ENCODE assay signal across 9 cellular contexts in the genomic region with DNA sequence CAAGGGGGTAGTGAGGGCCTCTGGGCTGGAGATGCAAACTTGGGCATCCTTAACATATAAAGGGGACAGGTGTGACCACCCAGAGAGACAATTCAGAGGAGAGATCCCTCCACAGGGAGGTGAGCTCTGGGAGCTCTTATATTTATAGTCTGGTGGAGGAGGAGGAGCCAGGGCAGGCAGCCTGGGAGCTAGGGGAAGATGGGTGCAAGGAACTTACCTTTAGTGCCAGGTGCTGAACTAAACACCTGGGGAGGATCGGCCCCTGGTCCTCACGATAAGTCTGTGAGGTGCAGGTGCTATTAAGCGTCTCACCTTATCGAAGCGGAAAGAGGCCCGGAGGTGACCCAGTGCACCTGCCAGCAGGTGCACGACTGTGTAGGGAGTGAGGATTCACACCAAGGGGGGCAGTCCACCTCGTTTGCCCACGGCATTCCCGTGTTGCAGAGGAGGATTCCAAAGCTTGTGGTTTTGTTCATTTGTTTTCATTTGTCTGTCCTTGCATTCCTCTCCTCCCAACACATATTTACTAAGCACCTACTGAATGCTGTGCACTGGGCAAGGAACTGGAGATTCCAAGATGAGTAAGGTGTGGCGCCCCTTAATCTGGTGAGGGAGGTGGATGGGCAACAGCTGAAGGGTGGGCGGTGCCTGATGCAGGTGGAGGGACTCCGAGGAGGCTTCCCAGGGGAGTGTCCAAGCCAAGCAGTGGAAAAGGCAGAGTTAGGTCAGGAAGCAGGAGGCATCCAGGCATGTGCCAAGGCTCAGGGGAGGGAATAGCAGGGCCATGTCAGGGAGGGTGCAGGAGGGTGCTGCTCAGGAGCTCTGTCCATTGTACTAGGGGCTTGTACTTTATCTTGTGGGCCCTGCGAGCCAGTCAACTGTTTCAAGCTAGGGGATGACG. TPM values are rescaled to one million over a fixed set of nuclear protein-coding genes. Genes with fewer than 3 reads are reported as not detected.
A peak's percentile ranks its signal among the peaks of the same experiment; 100 is the strongest.
DNase-seq lines count a peak whose midpoint lies in the region; FAIRE-seq and TF ChIP-seq lines count a peak whose summit lies in the region.
"Had no signal": no experiment of that assay in that cellular context is flagged by ENCODE, and none has a peak within 500 bp of the region (broad histone marks: within the 10 kb centered on the region; RNA-seq: fewer than 3 reads in every experiment).

No MANE protein-coding gene starts in this region.

- H3K36me3 ChIP-seq in HUES6 (ENCODE audit: control insufficient read depth, insufficient read depth, low read length), result no peaks in the 10 kb centered on the region
- no peaks in the 10 kb centered on the region for H3K36me3 ChIP-seq in iPS-18a (ENCODE audit: control insufficient read depth, low read depth, low read length)
- no peaks in the 10 kb centered on the region for H3K36me3 ChIP-seq in suprapubic skin

- no peak for TF ChIP-seq CTCF in suprapubic skin (IDR thresholded peaks at IDR 0.05)

- TF ChIP-seq EP300 in suprapubic skin (IDR thresholded peaks at IDR 0.05), result no peak

- FAIRE-seq in RCC 7860 (lab: Jason Lieb, UNC), result no peak

- TF ChIP-seq POLR2A in suprapubic skin (IDR thresholded peaks at IDR 0.05), result no peak

- WGBS in suprapubic skin, result 54% methylated on average over 15 of the region's 15 CpGs

- 0 out of 2 replicates have a peak overlapping the region, but pooled peaks have one; percentile 12 for H3K27ac ChIP-seq in HUES6 (ENCODE audit: low read depth, low read length)
- H3K27ac ChIP-seq in iPS-18a (ENCODE audit: low read length), result no peak overlapping the region
- peak overlapping the region; percentile 46 for H3K27ac ChIP-seq in suprapubic skin

- peaks cover 58% of the 10 kb centered on the region for H3K4me1 ChIP-seq in HUES6 (ENCODE audit: control insufficient read depth, insufficient read depth, low read length)
- peaks cover 52% of the 10 kb centered on the region for H3K4me1 ChIP-seq in iPS-18a (ENCODE audit: control insufficient read depth, low read depth, low read length)
- H3K4me1 ChIP-seq in suprapubic skin, result peaks cover 54% of the 10 kb centered on the region

- no peak overlapping the region for H3K9ac ChIP-seq in HUES6 (ENCODE audit: low read length)
- no peak overlapping the region for H3K9ac ChIP-seq in iPS-18a (ENCODE audit: low read length)

- DNase-seq in RCC 7860 (ENCODE audit: low spot score), result peak; percentile 38
- no peak for DNase-seq in suprapubic skin (ENCODE audit: low spot score in 2 of 2)
- no peak for DNase-seq in NCI-H2081 (lab: John Stamatoyannopoulos, UW)
- DNase-seq in NCI-H1694 (lab: John Stamatoyannopoulos, UW), result no peak
- no peak for DNase-seq in NOMO-1 treated with dmso at 0.1 percent for 144 hours (lab: John Stamatoyannopoulos, UW; ENCODE audit: unreplicated experiment)
- DNase-seq: activated CD8-positive, alpha-beta T cell treated with anti-CD3 and anti-CD28 coated beads, Interleukin-2, amount 10 ng/mL, durations not matched to agents 7 days and 5 days; SIG-M5 had no signal

- no peaks in the 10 kb centered on the region for H3K9me3 ChIP-seq in HUES6 (ENCODE audit: control insufficient read depth, insufficient read depth, low read depth, low read length)
- no peaks in the 10 kb centered on the region for H3K9me3 ChIP-seq in iPS-18a (ENCODE audit: control insufficient read depth, low read depth, low read length)
- no peaks in the 10 kb centered on the region for H3K9me3 ChIP-seq in suprapubic skin

- H3K27me3 ChIP-seq in HUES6 (ENCODE audit: control insufficient read depth, insufficient read depth, low read length) (no peaks in the 10 kb centered on the region), iPS-18a (ENCODE audit: control insufficient read depth, insufficient read depth, low read length) (no peaks in the 10 kb centered on the region), suprapubic skin (no peaks in the 10 kb centered on the region)

- H3K4me3 ChIP-seq in HUES6 (ENCODE audit: low read depth, low read length), result no peak overlapping the region; the same call in 1 of the 2 replicates
- peak overlapping the region; percentile 21 for H3K4me3 ChIP-seq in iPS-18a (ENCODE audit: low read length)
- H3K4me3 ChIP-seq in suprapubic skin, result no peak overlapping the region

RNA-seq across cellular contexts. Expression of gene ARHGEF10L, which starts 11.4 kb away (rescaled TPM):
- total RNA-seq in suprapubic skin, result 100 to 1,000 TPM in 1 of 4 donors, 10 to 100 TPM in 3; 65.0 to 136 (median 94.1) TPM
- total RNA-seq: activated CD8-positive, alpha-beta T cell treated with anti-CD3 and anti-CD28 coated beads, Interleukin-2, amount 10 ng/mL, durations not matched to agents 7 days and 5 days had no signal
